8 cellular contexts compared by ENCODE assay signal in genomic region chr11:67438121-67438902, GRCh38. TPM values are rescaled to one million over a fixed set of nuclear protein-coding genes. Genes with fewer than 3 reads are reported as not detected.
DNase-seq lines count a peak whose midpoint lies in the region; ATAC-seq and TF ChIP-seq lines count a peak whose summit lies in the region.

No MANE protein-coding gene starts in this region.

- H3K4me1 ChIP-seq in HUES48 (ENCODE audit: control insufficient read depth, insufficient read depth, low read length) (peaks cover 17% of the 10 kb centered on the region), left ventricle myocardium inferior (peaks cover 62% of the 10 kb centered on the region)

- no peak for ATAC-seq in GM18858 (IDR thresholded peaks at IDR 0.05; ENCODE audit: unreplicated experiment)
- no peak for ATAC-seq in GM18873 (IDR thresholded peaks at IDR 0.05; ENCODE audit: low FRiP score, unreplicated experiment)

- H3K9ac ChIP-seq in HUES48 (ENCODE audit: low read depth, low read length), result no peak overlapping the region

- peaks cover 7% of the 10 kb centered on the region for H3K4me1 Mint-ChIP-seq in glutamatergic neuron (ENCODE audit: low read depth, unreplicated experiment)

- peaks cover 2% of the 10 kb centered on the region for H3K9me3 Mint-ChIP-seq in glutamatergic neuron (ENCODE audit: unreplicated experiment)

- H3K4me3 ChIP-seq in HUES48 (ENCODE audit: low read depth, low read length) (no peak overlapping the region), left ventricle myocardium inferior (no peak overlapping the region)

- intact Hi-C loops in left ventricle myocardium inferior (cut with micrococcal nuclease), result no loop called here

- TF ChIP-seq CTCF in glutamatergic neuron (IDR thresholded peaks at IDR 0.05; ENCODE audit: partially characterized antibody, unreplicated experiment) (no peak), left ventricle myocardium inferior (IDR thresholded peaks at IDR 0.05; ENCODE audit: borderline replicate concordance) (no peak)

- H3K27ac ChIP-seq in HUES48 (ENCODE audit: low read depth, low read length) (peak overlapping the region; percentile 28), left ventricle myocardium inferior (replicated peaks) (no peak overlapping the region)

- no peak overlapping the region for H3K4me3 Mint-ChIP-seq in glutamatergic neuron (ENCODE audit: unreplicated experiment)

- peak overlapping the region; percentile 70 for H3K27ac Mint-ChIP-seq in glutamatergic neuron (ENCODE audit: unreplicated experiment)

- H3K9me3 ChIP-seq in HUES48 (ENCODE audit: control insufficient read depth, insufficient read depth, low read length) (no peaks in the 10 kb centered on the region), left ventricle myocardium inferior (replicated peaks) (no peaks in the 10 kb centered on the region)

- H3K27me3 ChIP-seq in HUES48 (ENCODE audit: control insufficient read depth, insufficient read depth, low read length) (no peaks in the 10 kb centered on the region), left ventricle myocardium inferior (ENCODE audit: low read depth) (no peaks in the 10 kb centered on the region)

- H3K27me3 Mint-ChIP-seq in glutamatergic neuron (ENCODE audit: unreplicated experiment), result peaks cover 19% of the 10 kb centered on the region

- DNase-seq in activated CD8-positive, alpha-beta memory T cell treated with anti-CD3 and anti-CD28 coated beads for 24 hours, result peak; percentile 90
- peak; percentile 49 for DNase-seq in glutamatergic neuron
- DNase-seq in stimulated activated CD8-positive, alpha-beta memory T cell treated with anti-CD3 and anti-CD28 coated beads, Interleukin-7, amount 100 ng/mL, for 4 hours (ENCODE audit: low read depth in 2 of 2), result peak; percentile 43 to 70
- no peak for DNase-seq in SKM-1 treated with dmso at 0.1 percent for 144 hours (lab: John Stamatoyannopoulos, UW; ENCODE audit: unreplicated experiment)
- no peak for DNase-seq in left ventricle myocardium inferior

- no peaks in the 10 kb centered on the region for H3K36me3 Mint-ChIP-seq in glutamatergic neuron (ENCODE audit: unreplicated experiment)

- H3K36me3 ChIP-seq in HUES48 (ENCODE audit: control insufficient read depth, insufficient read depth, low read length) (peaks cover 61% of the 10 kb centered on the region), left ventricle myocardium inferior (peaks cover 56% of the 10 kb centered on the region)

RNA-seq across cellular contexts. Expression of gene PTPRCAP, which starts 0.8 kb away (rescaled TPM):
- total RNA-seq in glutamatergic neuron (ENCODE audit: unreplicated experiment) (2.1 TPM), left ventricle myocardium inferior (0.60 TPM)

RNA-seq across cellular contexts. Expression of gene CORO1B, which starts 5.0 kb away (rescaled TPM):
- total RNA-seq in glutamatergic neuron (ENCODE audit: unreplicated experiment) (88.8 TPM), left ventricle myocardium inferior (25.5 TPM)

RNA-seq across cellular contexts. Expression of gene RPS6KB2, which starts 10.0 kb away (rescaled TPM):
- 69.0 TPM for total RNA-seq in glutamatergic neuron (ENCODE audit: unreplicated experiment)
- total RNA-seq in left ventricle myocardium inferior, result 21.3 TPM

RNA-seq across cellular contexts. Expression of gene GPR152, which starts 14.2 kb away (rescaled TPM):
- total RNA-seq in glutamatergic neuron (ENCODE audit: unreplicated experiment) (not detected), left ventricle myocardium inferior (not detected)

RNA-seq across cellular contexts. Expression of gene CABP4, which starts 16.8 kb away (rescaled TPM):
- total RNA-seq in glutamatergic neuron (ENCODE audit: unreplicated experiment) (not detected), left ventricle myocardium inferior (1.4 TPM)

Comparison
In these comparisons a context has a peak if more than half of its experiments do, and no peak if none do; other contexts are left out.
1. DNase-seq: peak in activated CD8-positive, alpha-beta memory T cell treated with anti-CD3 and anti-CD28 coated beads for 24 hours (single experiment), glutamatergic neuron (single experiment) and stimulated activated CD8-positive, alpha-beta memory T cell treated with anti-CD3 and anti-CD28 coated beads, Interleukin-7, amount 100 ng/mL, for 4 hours (2 of 2); none in SKM-1 treated with dmso at 0.1 percent for 144 hours (single experiment) and left ventricle myocardium inferior (single experiment).